ENCODE assay signal across 35 cellular contexts in the genomic region with DNA sequence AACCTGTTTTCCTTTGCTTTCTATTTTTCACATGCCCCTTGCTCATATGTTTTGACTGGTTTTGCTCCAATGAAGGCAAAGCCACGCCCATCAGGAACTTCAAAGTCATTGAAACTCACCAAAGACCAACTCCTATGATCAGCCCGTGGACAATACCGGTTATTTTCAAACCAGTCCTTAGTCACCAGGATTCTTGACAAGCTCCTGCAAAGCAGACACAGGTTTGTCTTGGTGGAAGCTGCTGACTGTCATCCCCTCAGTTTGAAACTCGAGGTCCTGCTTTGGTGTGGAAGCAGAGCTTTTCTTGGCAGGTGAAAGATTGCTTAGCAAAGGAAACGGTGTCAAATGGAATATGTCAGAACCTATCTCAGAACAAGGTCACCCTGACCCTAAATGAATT.
"Had no signal": no experiment of that assay in that cellular context is flagged by ENCODE, and none has a peak within 500 bp of the region (broad histone marks: within the 10 kb centered on the region; RNA-seq: fewer than 3 reads in every experiment).

No MANE protein-coding gene starts in this region.

- H3K4me3 ChIP-seq: adrenal gland, body of pancreas, breast epithelium, PC-9 had no signal

- H3K4me1 ChIP-seq: adrenal gland, body of pancreas, breast epithelium had no signal

- H3K36me3 ChIP-seq: adrenal gland, breast epithelium, WERI-Rb-1 had no signal

- ATAC-seq: activated CD8-positive, alpha-beta T cell treated with anti-CD3 and anti-CD28 coated beads for 36 hours; activated T-cell treated with anti-CD3 and anti-CD28 coated beads, Interleukin-2, amount 50 U/mL, for 72 hours; activated T-helper 17 cell treated with anti-CD3 and anti-CD28 coated beads, Interleukin-2, amount 50 U/mL, for 72 hours; body of pancreas; Right ventricle myocardium inferior had no signal

- H3K9me3 ChIP-seq: adrenal gland, body of pancreas, breast epithelium had no signal

- H3K27ac ChIP-seq: adrenal gland, body of pancreas, KMS-11, PC-9, RWPE1, WERI-Rb-1 had no signal

- H3K4me3 Mint-ChIP-seq: activated CD8-positive, alpha-beta T cell treated with anti-CD3 and anti-CD28 coated beads for 36 hours; activated naive CD4-positive, alpha-beta T cell treated with anti-CD3 and anti-CD28 coated beads, Interleukin-2, amount 50 U/mL, for 24 hours; activated naive CD8-positive, alpha-beta T cell treated with anti-CD3 and anti-CD28 coated beads, Interleukin-2, amount 10 ng/mL, durations not matched to agents 7 days and 5 days; activated T-cell treated with anti-CD3 and anti-CD28 coated beads, Interleukin-2, amount 50 U/mL, for 72 hours; activated T-helper 17 cell treated with anti-CD3 and anti-CD28 coated beads, Interleukin-2, amount 50 U/mL, for 72 hours had no signal

- H3K27me3 ChIP-seq: adrenal gland, body of pancreas, breast epithelium had no signal

- H3K27ac Mint-ChIP-seq: activated CD8-positive, alpha-beta T cell treated with anti-CD3 and anti-CD28 coated beads for 36 hours; activated naive CD4-positive, alpha-beta T cell treated with anti-CD3 and anti-CD28 coated beads, Interleukin-2, amount 50 U/mL, for 24 hours; activated naive CD8-positive, alpha-beta T cell treated with anti-CD3 and anti-CD28 coated beads, Interleukin-2, amount 10 ng/mL, durations not matched to agents 7 days and 5 days; activated T-cell treated with anti-CD3 and anti-CD28 coated beads, Interleukin-2, amount 50 U/mL, for 72 hours; activated T-helper 17 cell treated with anti-CD3 and anti-CD28 coated beads, Interleukin-2, amount 50 U/mL, for 72 hours had no signal

- H3K27me3 Mint-ChIP-seq: activated CD8-positive, alpha-beta T cell treated with anti-CD3 and anti-CD28 coated beads for 36 hours; activated naive CD4-positive, alpha-beta T cell treated with anti-CD3 and anti-CD28 coated beads, Interleukin-2, amount 50 U/mL, for 24 hours; activated naive CD8-positive, alpha-beta T cell treated with anti-CD3 and anti-CD28 coated beads, Interleukin-2, amount 10 ng/mL, durations not matched to agents 7 days and 5 days; activated T-helper 17 cell treated with anti-CD3 and anti-CD28 coated beads, Interleukin-2, amount 50 U/mL, for 72 hours had no signal

- H3K36me3 Mint-ChIP-seq: activated naive CD4-positive, alpha-beta T cell treated with anti-CD3 and anti-CD28 coated beads, Interleukin-2, amount 50 U/mL, for 24 hours; activated naive CD8-positive, alpha-beta T cell treated with anti-CD3 and anti-CD28 coated beads, Interleukin-2, amount 10 ng/mL, durations not matched to agents 7 days and 5 days had no signal

- DNase-seq: activated CD4-positive, alpha-beta T cell treated with anti-CD3 and anti-CD28 coated beads for 1 hour; activated CD4-positive, alpha-beta T cell treated with anti-CD3 and anti-CD28 coated beads for 48 hours; activated CD4-positive, CD25-positive, alpha-beta regulatory T cell; activated CD8-positive, alpha-beta T cell treated with anti-CD3 and anti-CD28 coated beads for 36 hours; activated gamma-delta T cell; activated naive CD4-positive, alpha-beta T cell treated with Interleukin-2 at 50 U/mL for 16 hours; activated naive CD8-positive, alpha-beta T cell treated with anti-CD3 and anti-CD28 coated beads, Interleukin-2, amount 10 ng/mL, durations not matched to agents 7 days and 5 days; activated T-cell treated with anti-CD3 and anti-CD28 coated beads, Interleukin-2, amount 50 U/mL, for 1 hour; activated T-cell treated with anti-CD3 and anti-CD28 coated beads, Interleukin-2, amount 50 U/mL, for 72 hours; adrenal gland; body of pancreas; MM.1S; MV-4-11; NCI-H1092 treated with DMSO at 0.1 percent for 48 hours; NCI-H1417; NCI-H146; NCI-H187; NCI-H2029 treated with DMSO at 0.1 percent for 48 hours; NCI-H2107; NCI-H2171; NCI-H510A; NCI-H526; NCI-H748 treated with DMSO at 0.1 percent for 48 hours; NK-92 treated with Interleukin-12 subunit alpha and Interleukin-12 subunit beta, amount 100 ng/mL, for 24 hours; PC-9; SW 1271; T-helper 1 cell; T1000; WERI-Rb-1 had no signal

- H3K4me1 Mint-ChIP-seq: activated naive CD4-positive, alpha-beta T cell treated with anti-CD3 and anti-CD28 coated beads, Interleukin-2, amount 50 U/mL, for 24 hours; activated naive CD8-positive, alpha-beta T cell treated with anti-CD3 and anti-CD28 coated beads, Interleukin-2, amount 10 ng/mL, durations not matched to agents 7 days and 5 days; activated T-helper 17 cell treated with anti-CD3 and anti-CD28 coated beads, Interleukin-2, amount 50 U/mL, for 72 hours had no signal

- H3K9me3 Mint-ChIP-seq: activated CD8-positive, alpha-beta T cell treated with anti-CD3 and anti-CD28 coated beads for 36 hours; activated naive CD4-positive, alpha-beta T cell treated with anti-CD3 and anti-CD28 coated beads, Interleukin-2, amount 50 U/mL, for 24 hours had no signal
